25 cellular contexts compared by ENCODE assay signal in the genomic region with DNA sequence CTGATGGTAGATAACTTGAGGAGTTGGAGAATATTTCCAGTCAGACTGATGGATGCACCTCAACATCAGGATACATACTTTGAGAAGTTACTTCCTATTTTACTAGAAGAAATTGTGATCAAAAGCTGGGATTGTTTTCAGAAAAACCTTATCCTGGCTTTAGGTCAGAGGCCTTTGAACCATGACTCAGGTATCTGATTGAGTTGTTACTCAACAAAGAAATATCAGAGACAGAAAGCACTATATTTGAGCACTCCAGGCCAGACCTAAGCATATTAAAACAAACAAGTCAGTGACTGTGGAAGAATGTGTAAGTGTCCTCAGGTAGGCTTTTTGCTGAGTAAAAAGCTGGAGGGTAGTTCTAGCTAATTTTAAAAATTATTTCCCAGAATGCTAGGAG.
A peak's percentile ranks its signal among the peaks of the same experiment; 100 is the strongest.
DNase-seq lines count a peak whose midpoint lies in the region; ATAC-seq, FAIRE-seq and TF ChIP-seq lines count a peak whose summit lies in the region.
"Had no signal": no experiment of that assay in that cellular context is flagged by ENCODE, and none has a peak within 500 bp of the region (broad histone marks: within the 10 kb centered on the region; RNA-seq: fewer than 3 reads in every experiment).

No MANE protein-coding gene starts in this region.

- no peak for TF ChIP-seq CTCF in liver (IDR thresholded peaks at IDR 0.05; ENCODE audit: low read depth, low read length, missing input control)
- no peak for TF ChIP-seq CTCF in HepG2 (CRISPR knock-in tag; IDR thresholded peaks at IDR 0.05)

- ATAC-seq in HepG2 (no peak), left lobe of liver (peak; percentile 75)
- ATAC-seq: A549 had no signal

- H3K36me3 ChIP-seq in liver (ENCODE audit: control insufficient read depth in 4 of 4, insufficient read depth in 3 of 4, low read depth in 1 of 4, low read length in 3 of 4) (no peaks in the 10 kb centered on the region), HepG2 (replicated peaks in 1 of 2; ENCODE audit: control insufficient read depth in 1 of 2, insufficient read depth in 2 of 2, low read length in 2 of 2) (no peaks in the 10 kb centered on the region)
- H3K36me3 ChIP-seq: BE2C; BLaER1 treated with 17β-estradiol and CSF1 and Interleukin-3, amounts not matched to agents 10 nM and 100 nM had no signal

- TF ChIP-seq EP300 in HepG2 (IDR thresholded peaks at IDR 0.05; ENCODE audit: low read depth in 2 of 2, low read length in 2 of 2) (no peak), HepG2 (CRISPR knock-in tag; IDR thresholded peaks at IDR 0.05; ENCODE audit: borderline replicate concordance) (no peak)

- no TSS peak for BruUV-seq in HepG2 (replicated peaks; lab: Mats Ljungman, UMichigan)

- H3K4me3 ChIP-seq in liver (ENCODE audit: low read depth in 1 of 3, low read length in 3 of 3) = no peak overlapping the region
- no peak overlapping the region for H3K4me3 ChIP-seq in HepG2 (replicated peaks in 1 of 3; ENCODE audit: insufficient read depth in 1 of 3, low read depth in 2 of 3, low read length in 3 of 3)
- H3K4me3 ChIP-seq: A549; BLaER1 treated with 17β-estradiol and CSF1 and Interleukin-3, amounts not matched to agents 10 nM and 100 nM; GM23248 had no signal

- in situ Hi-C loops in HepG2 (cut with HindIII; ENCODE audit: extremely low pct_ligation_motif_present, low pct_unique_long_range_greater_than_20kb) = no loop called here

- H3K27me3 ChIP-seq in liver (ENCODE audit: control insufficient read depth in 4 of 4, insufficient read depth in 4 of 4, low read length in 3 of 4) (no peaks in the 10 kb centered on the region), HepG2 (ENCODE audit: control insufficient read depth in 1 of 2, insufficient read depth in 2 of 2, low read length in 2 of 2) (no peaks in the 10 kb centered on the region)
- H3K27me3 ChIP-seq: BE2C; BLaER1 treated with 17β-estradiol and CSF1 and Interleukin-3, amounts not matched to agents 10 nM and 100 nM had no signal

- H3K9ac ChIP-seq in liver (ENCODE audit: low read depth in 1 of 2, low read length in 2 of 2) = no peak overlapping the region
- H3K9ac ChIP-seq in HepG2 (ENCODE audit: insufficient read depth, low read depth, low read length) = no peak overlapping the region
- H3K9ac ChIP-seq: BLaER1 treated with 17β-estradiol and CSF1 and Interleukin-3, amounts not matched to agents 10 nM and 100 nM; GM23248 had no signal

- CTCF ChIA-PET in HepG2 (lab: Yijun Ruan, JAX; ENCODE audit: low intra/inter-chr PET ratio, low total read pairs) = no interaction called here

- DNase-seq in DMS53 (lab: John Stamatoyannopoulos, UW) = peak; percentile 15
- no peak for DNase-seq in DMS53 treated with DMSO at 0.1 percent for 48 hours (lab: John Stamatoyannopoulos, UW; ENCODE audit: unreplicated experiment)
- DNase-seq in HepG2 (ENCODE audit: low spot score) = no peak
- DNase-seq in left lobe of liver (ENCODE audit: low spot score) = no peak
- no peak for DNase-seq in hippocampal formation (lab: John Stamatoyannopoulos, UW)
- DNase-seq in NCI-H2029 (lab: John Stamatoyannopoulos, UW) = no peak
- no peak for DNase-seq in activated CD4-positive, CD25-positive, alpha-beta regulatory T cell (lab: John Stamatoyannopoulos, UW)
- DNase-seq: 8988T; ACHN; AML-193; BE2C; CD4-positive, alpha-beta T cell; CD8-positive, alpha-beta memory T cell; DMS 273 treated with DMSO at 0.1 percent for 48 hours; DND-41; GM23248; H7; HCEC 1CT had no signal

- H3K9me3 ChIP-seq in liver (ENCODE audit: control insufficient read depth in 4 of 4, low read length in 3 of 4) (no peaks in the 10 kb centered on the region), HepG2 (ENCODE audit: low read length) (peaks cover 93% of the 10 kb centered on the region)
- H3K9me3 ChIP-seq: A549, BE2C had no signal

- no peak overlapping the region for H2AFZ ChIP-seq in HepG2 (ENCODE audit: low read length)
- H2AFZ ChIP-seq: GM23248 had no signal

- POLR2A ChIA-PET in HepG2 (lab: Yijun Ruan, JAX) = no interaction called here

- H3K4me2 ChIP-seq in HepG2 (ENCODE audit: low read depth, low read length) = no peak overlapping the region
- H3K4me2 ChIP-seq: A549; BLaER1 treated with 17β-estradiol and CSF1 and Interleukin-3, amounts not matched to agents 10 nM and 100 nM had no signal

- no peaks in the 10 kb centered on the region for H4K20me1 ChIP-seq in HepG2 (ENCODE audit: insufficient read depth, low read length)
- H4K20me1 ChIP-seq: BLaER1 treated with 17β-estradiol and CSF1 and Interleukin-3, amounts not matched to agents 10 nM and 100 nM had no signal

- TF ChIP-seq POLR2A in HepG2 (IDR thresholded peaks at IDR 0.05; ENCODE audit: insufficient read depth in 1 of 2, low read depth in 2 of 2, low read length in 2 of 2) = no peak

- FAIRE-seq in HepG2 (lab: Jason Lieb, UNC) = no peak
- FAIRE-seq: A549, D721Med, G401.6, GM12892, H1 had no signal

- peak; percentile 15 to 19 for TF ChIP-seq RAD21 in liver (IDR thresholded peaks at IDR 0.05)
- TF ChIP-seq RAD21 in HepG2 (CRISPR knock-in tag; IDR thresholded peaks at IDR 0.05) = no peak

- no peaks in the 10 kb centered on the region for H3K79me2 ChIP-seq in HepG2 (ENCODE audit: insufficient read depth, low read length)

- peak overlapping the region; percentile 39 to 43 for H3K27ac ChIP-seq in liver (ENCODE audit: low read depth in 1 of 2, low read length in 2 of 2)
- H3K27ac ChIP-seq in HepG2 (ENCODE audit: extremely low read length, insufficient read depth, low read length) = no peak overlapping the region
- H3K27ac ChIP-seq: A549; BLaER1 treated with 17β-estradiol and CSF1 and Interleukin-3, amounts not matched to agents 10 nM and 100 nM; GM23248 had no signal

- peaks cover 3 to 34% (median 29%) of the 10 kb centered on the region in 4 donors for H3K4me1 ChIP-seq in liver (ENCODE audit: control insufficient read depth in 4 of 4, insufficient read depth in 4 of 4, low read length in 3 of 4)
- no peaks in the 10 kb centered on the region for H3K4me1 ChIP-seq in HepG2 (ENCODE audit: insufficient read depth, low read length)
- H3K4me1 ChIP-seq: A549; BE2C; BLaER1 treated with 17β-estradiol and CSF1 and Interleukin-3, amounts not matched to agents 10 nM and 100 nM had no signal

- intact Hi-C loops in HepG2 (cut with micrococcal nuclease; ENCODE audit: unreplicated experiment) = no loop called here

TF ChIP-seq in liver, 16 proteins besides CTCF, POLR2A, EP300 and RAD21 (continues in another document):
- TF ChIP-seq HNF4G (IDR thresholded peaks at IDR 0.05) (no peak), FOXA1 (IDR thresholded peaks at IDR 0.05) (no peak), EGR1 (IDR thresholded peaks at IDR 0.05; ENCODE audit: low read depth in 2 of 2) (no peak), TAF1 (conservative IDR thresholded peaks at IDR 0.05) (no peak)
- TF ChIP-seq, protein P1, sequence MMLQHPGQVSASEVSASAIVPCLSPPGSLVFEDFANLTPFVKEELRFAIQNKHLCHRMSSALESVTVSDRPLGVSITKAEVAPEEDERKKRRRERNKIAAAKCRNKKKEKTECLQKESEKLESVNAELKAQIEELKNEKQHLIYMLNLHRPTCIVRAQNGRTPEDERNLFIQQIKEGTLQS (IDR thresholded peaks at IDR 0.05) = no peak
- TF ChIP-seq, protein P2, sequence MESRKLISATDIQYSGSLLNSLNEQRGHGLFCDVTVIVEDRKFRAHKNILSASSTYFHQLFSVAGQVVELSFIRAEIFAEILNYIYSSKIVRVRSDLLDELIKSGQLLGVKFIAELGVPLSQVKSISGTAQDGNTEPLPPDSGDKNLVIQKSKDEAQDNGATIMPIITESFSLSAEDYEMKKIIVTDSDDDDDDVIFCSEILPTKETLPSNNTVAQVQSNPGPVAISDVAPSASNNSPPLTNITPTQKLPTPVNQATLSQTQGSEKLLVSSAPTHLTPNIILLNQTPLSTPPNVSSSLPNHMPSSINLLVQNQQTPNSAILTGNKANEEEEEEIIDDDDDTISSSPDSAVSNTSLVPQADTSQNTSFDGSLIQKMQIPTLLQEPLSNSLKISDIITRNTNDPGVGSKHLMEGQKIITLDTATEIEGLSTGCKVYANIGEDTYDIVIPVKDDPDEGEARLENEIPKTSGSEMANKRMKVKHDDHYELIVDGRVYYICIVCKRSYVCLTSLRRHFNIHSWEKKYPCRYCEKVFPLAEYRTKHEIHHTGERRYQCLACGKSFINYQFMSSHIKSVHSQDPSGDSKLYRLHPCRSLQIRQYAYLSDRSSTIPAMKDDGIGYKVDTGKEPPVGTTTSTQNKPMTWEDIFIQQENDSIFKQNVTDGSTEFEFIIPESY (IDR thresholded peaks at IDR 0.05) = no peak

TF ChIP-seq in HepG2, 621 proteins besides CTCF, POLR2A, EP300 and RAD21:
- TF ChIP-seq, protein P3, sequence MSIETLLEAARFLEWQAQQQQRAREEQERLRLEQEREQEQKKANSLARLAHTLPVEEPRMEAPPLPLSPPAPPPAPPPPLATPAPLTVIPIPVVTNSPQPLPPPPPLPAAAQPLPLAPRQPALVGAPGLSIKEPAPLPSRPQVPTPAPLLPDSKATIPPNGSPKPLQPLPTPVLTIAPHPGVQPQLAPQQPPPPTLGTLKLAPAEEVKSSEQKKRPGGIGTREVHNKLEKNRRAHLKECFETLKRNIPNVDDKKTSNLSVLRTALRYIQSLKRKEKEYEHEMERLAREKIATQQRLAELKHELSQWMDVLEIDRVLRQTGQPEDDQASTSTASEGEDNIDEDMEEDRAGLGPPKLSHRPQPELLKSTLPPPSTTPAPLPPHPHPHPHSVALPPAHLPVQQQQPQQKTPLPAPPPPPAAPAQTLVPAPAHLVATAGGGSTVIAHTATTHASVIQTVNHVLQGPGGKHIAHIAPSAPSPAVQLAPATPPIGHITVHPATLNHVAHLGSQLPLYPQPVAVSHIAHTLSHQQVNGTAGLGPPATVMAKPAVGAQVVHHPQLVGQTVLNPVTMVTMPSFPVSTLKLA (IDR thresholded peaks at IDR 0.05) = no peak
- TF ChIP-seq NFYB (CRISPR knock-in tag; IDR thresholded peaks at IDR 0.05) (no peak), CBFB (CRISPR knock-in tag; IDR thresholded peaks at IDR 0.05) (no peak), NFIB (CRISPR knock-in tag; IDR thresholded peaks at IDR 0.05; ENCODE audit: borderline replicate concordance) (no peak), ZNF776 (CRISPR knock-in tag; IDR thresholded peaks at IDR 0.05) (no peak), ZNF703 (CRISPR knock-in tag; IDR thresholded peaks at IDR 0.05; ENCODE audit: borderline replicate concordance) (no peak), ASH2L (IDR thresholded peaks at IDR 0.05; ENCODE audit: insufficient read length, low read depth, low read length) (no peak), RFX3 (CRISPR knock-in tag; IDR thresholded peaks at IDR 0.05) (no peak), TBP (CRISPR knock-in tag; IDR thresholded peaks at IDR 0.05) (no peak), ZFX (CRISPR knock-in tag; IDR thresholded peaks at IDR 0.05; ENCODE audit: low read depth) (no peak)
- TF ChIP-seq, protein P4, sequence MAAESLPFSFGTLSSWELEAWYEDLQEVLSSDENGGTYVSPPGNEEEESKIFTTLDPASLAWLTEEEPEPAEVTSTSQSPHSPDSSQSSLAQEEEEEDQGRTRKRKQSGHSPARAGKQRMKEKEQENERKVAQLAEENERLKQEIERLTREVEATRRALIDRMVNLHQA (CRISPR knock-in tag; IDR thresholded peaks at IDR 0.05) = no peak
